18 cellular contexts compared by ENCODE assay signal in genomic region chr3:177317247-177317646, GRCh38.
"Had no signal": no experiment of that assay in that cellular context is flagged by ENCODE, and none has a peak within 500 bp of the region (broad histone marks: within the 10 kb centered on the region; RNA-seq: fewer than 3 reads in every experiment).

No MANE protein-coding gene starts in this region.

- DNase-seq: activated gamma-delta T cell treated with Interleukin-2 at 50 U/mL for 16 hours; amygdala; cerebellar nuclear complex; glutamatergic neuron; kidney glomerular epithelial cell; left lung; right cardiac atrium; stimulated activated CD4-positive, alpha-beta T cell treated with anti-CD3 and anti-CD28 coated beads, Interleukin-1b, Interleukin-23, amount 100 ng/mL, for 48 hours; transverse colon had no signal

- H3K4me1 ChIP-seq: parathyroid adenoma had no signal

- H3K79me2 ChIP-seq: hepatocyte, parathyroid adenoma had no signal

- H3K27ac ChIP-seq: coronary artery, esophagus muscularis mucosa, hepatocyte, left lung, parathyroid adenoma, transverse colon had no signal

- ATAC-seq: left lung, right cardiac atrium had no signal

- H3K4me3 Mint-ChIP-seq: activated T-helper 1 cell treated with anti-CD3 and anti-CD28 coated beads, Interleukin-12 subunit alpha, Interleukin-12 subunit beta, Interleukin-2, Interleukin-4 antibody, amounts not matched to agents 30 ng/mL and 10 ng/mL and 1 ng/mL, durations not matched to agents 14 hours and 24 hours and 36 hours; nephron had no signal

- H3K4me2 ChIP-seq: hepatocyte had no signal

- H3K27me3 Mint-ChIP-seq: activated CD4-positive, alpha-beta T cell treated with anti-CD3 and anti-CD28 coated beads, Interleukin-2, amount 10 ng/mL, durations not matched to agents 24 days and 14 days; activated naive CD4-positive, alpha-beta T cell treated with anti-CD3 and anti-CD28 coated beads, Interleukin-2, amount 50 U/mL, for 24 hours had no signal

- H3K27me3 ChIP-seq: esophagus muscularis mucosa, hepatocyte, left lung, transverse colon had no signal

- H3K27ac Mint-ChIP-seq: nephron had no signal

- H2AFZ ChIP-seq: hepatocyte, parathyroid adenoma had no signal

- H3K4me3 ChIP-seq: coronary artery, esophagus muscularis mucosa, hepatocyte, left lung, lung, transverse colon had no signal

- H3K9ac ChIP-seq: parathyroid adenoma had no signal
